In genomic region chr1:6385673-6386191, GRCh38 we compare ENCODE assay signal across 8 cellular contexts. TPM values are rescaled to one million over a fixed set of nuclear protein-coding genes. Genes with fewer than 3 reads are reported as not detected.
DNase-seq lines count a peak whose midpoint lies in the region; TF ChIP-seq lines count a peak whose summit lies in the region.

No MANE protein-coding gene starts in this region.

- H2AFZ ChIP-seq in hepatocyte: no peak overlapping the region

- 52% methylated on average over 16 of the region's 16 CpGs for WGBS in hepatocyte (ENCODE audit: low lambda C conversion rate, missing lambda C conversion rate)

- H3K36me3 ChIP-seq in hepatocyte (replicated peaks; ENCODE audit: insufficient read depth, low read depth) (no peaks in the 10 kb centered on the region), WERI-Rb-1 (peaks cover 12% of the 10 kb centered on the region)

- H3K4me3 ChIP-seq in hepatocyte (no peak overlapping the region), WERI-Rb-1 (ENCODE audit: low read depth, low read length) (no peak overlapping the region)

- peaks cover 15% of the 10 kb centered on the region for H3K79me2 ChIP-seq in hepatocyte

- no peak for TF ChIP-seq CTCF in hepatocyte (IDR thresholded peaks at IDR 0.05; ENCODE audit: poor library complexity)
- no peak for TF ChIP-seq CTCF in GM20000 (IDR thresholded peaks at IDR 0.05; ENCODE audit: extremely low read depth, missing control alignments)
- no peak for TF ChIP-seq CTCF in WERI-Rb-1 (IDR thresholded peaks at IDR 0.05; ENCODE audit: low read depth, low read length)

- H3K27me3 ChIP-seq in hepatocyte (no peaks in the 10 kb centered on the region), WERI-Rb-1 (ENCODE audit: insufficient read depth, low read depth, severe bottlenecking) (no peaks in the 10 kb centered on the region)

- DNase-seq in HS-5 (ENCODE audit: low read depth): peak; percentile 58
- DNase-seq in amniotic epithelial cell (ENCODE audit: low read depth): peak; percentile 89
- DNase-seq in hepatocyte (ENCODE audit: low spot score): peak; percentile 68
- DNase-seq in smooth muscle cell of the brain vasculature (ENCODE audit: low read depth, low spot score): peak; percentile 29
- DNase-seq in effector CD8-positive, alpha-beta T cell (lab: John Stamatoyannopoulos, UW): no peak
- DNase-seq in GM20000 (ENCODE audit: low spot score): no peak
- DNase-seq in COR-L47 (lab: John Stamatoyannopoulos, UW): no peak
- no peak for DNase-seq in WERI-Rb-1

- H4K20me1 ChIP-seq in hepatocyte (ENCODE audit: insufficient read depth, poor library complexity, severe bottlenecking): no peaks in the 10 kb centered on the region

- peak overlapping the region; percentile 20 for H3K4me2 ChIP-seq in hepatocyte

- peak overlapping the region; percentile 50 for H3K27ac ChIP-seq in hepatocyte
- H3K27ac ChIP-seq in WERI-Rb-1: no peak overlapping the region

- H3K9me2 ChIP-seq in hepatocyte (replicated peaks; ENCODE audit: insufficient read depth): no peaks in the 10 kb centered on the region

- no peaks in the 10 kb centered on the region for H3K9me3 ChIP-seq in hepatocyte (ENCODE audit: low read depth)
- no peaks in the 10 kb centered on the region for H3K9me3 ChIP-seq in WERI-Rb-1 (ENCODE audit: severe bottlenecking)

- H3K4me1 ChIP-seq in hepatocyte (ENCODE audit: insufficient read depth): no peaks in the 10 kb centered on the region

RNA-seq across cellular contexts. Expression of gene ACOT7, which starts 7.8 kb away (rescaled TPM):
- 20.3 and 25.8 TPM in 2 replicates for total RNA-seq in hepatocyte
- 38.1 and 39.9 TPM in 2 replicates for polyA plus RNA-seq in hepatocyte

RNA-seq across cellular contexts. Expression of gene HES2, which starts 34.0 kb away (rescaled TPM):
- total RNA-seq in hepatocyte: 0.27 and 0.44 TPM in 2 replicates
- 0.36 and 1.2 TPM in 2 replicates for polyA plus RNA-seq in hepatocyte

RNA-seq across cellular contexts. Expression of gene ESPN, which starts 38.8 kb away (rescaled TPM):
- 21.4 and 31.1 TPM in 2 replicates for total RNA-seq in hepatocyte
- polyA plus RNA-seq in hepatocyte: 48.4 and 65.7 TPM in 2 replicates

Comparison
In these comparisons a context has a peak if more than half of its experiments do, and no peak if none do; other contexts are left out.
1. DNase-seq: peak in HS-5 (single experiment), amniotic epithelial cell (single experiment), hepatocyte (single experiment) and smooth muscle cell of the brain vasculature (single experiment); none in effector CD8-positive, alpha-beta T cell (single experiment), GM20000 (single experiment), COR-L47 (single experiment) and WERI-Rb-1 (single experiment).